ENCODE assay signal across 24 cellular contexts in the genomic region with DNA sequence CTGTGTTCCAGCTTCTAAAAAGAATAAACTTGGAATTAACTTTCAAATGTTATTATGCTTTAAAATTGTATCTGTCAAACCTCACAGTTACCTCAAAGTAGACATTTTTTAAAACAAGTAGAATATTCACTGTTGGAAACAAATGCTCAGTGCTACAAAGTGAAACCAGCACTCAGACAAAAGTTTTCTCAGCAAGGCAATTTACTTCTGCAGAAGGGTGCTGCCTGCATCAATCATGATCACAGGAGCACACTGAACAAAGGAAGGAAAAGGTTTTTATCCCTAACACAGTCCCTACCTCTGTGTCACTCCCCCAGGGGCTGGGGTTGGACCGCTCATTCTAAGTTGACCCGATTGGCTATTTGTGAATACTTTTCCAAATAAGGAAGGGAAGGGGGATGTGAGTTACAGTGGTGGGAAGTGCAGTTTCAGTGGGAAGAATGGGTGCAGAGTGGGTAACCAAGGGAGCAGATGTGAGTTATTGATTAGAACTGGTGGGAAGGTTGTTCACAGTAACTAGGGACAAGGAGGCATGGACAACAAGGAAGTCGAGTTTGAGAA.
"Had no signal": no experiment of that assay in that cellular context is flagged by ENCODE, and none has a peak within 500 bp of the region (broad histone marks: within the 10 kb centered on the region; RNA-seq: fewer than 3 reads in every experiment).

No MANE protein-coding gene starts in this region.

- ATAC-seq: activated CD8-positive, alpha-beta memory T cell treated with anti-CD3 and anti-CD28 coated beads, Interleukin-2, amount 10 ng/mL, durations not matched to agents 7 days and 5 days; T-helper 17 cell had no signal

- H3K27ac Mint-ChIP-seq: activated B cell treated with CpG ODN at 0.5 μM for 24 hours; activated CD4-positive, alpha-beta T cell treated with anti-CD3 and anti-CD28 coated beads, Interleukin-2, amount 10 ng/mL, durations not matched to agents 24 days and 14 days; activated CD8-positive, alpha-beta memory T cell treated with anti-CD3 and anti-CD28 coated beads, Interleukin-2, amount 10 ng/mL, durations not matched to agents 7 days and 5 days; activated naive CD4-positive, alpha-beta T cell treated with anti-CD3 and anti-CD28 coated beads, Interleukin-2, amount 50 U/mL, for 24 hours; activated T-cell treated with anti-CD3 and anti-CD28 coated beads, Interleukin-2, amount 50 U/mL, for 24 hours; activated T-helper 1 cell treated with anti-CD3 and anti-CD28 coated beads, Interleukin-12 subunit alpha, Interleukin-12 subunit beta, Interleukin-2, Interleukin-4 antibody, amounts not matched to agents 30 ng/mL and 10 ng/mL and 1 ng/mL, durations not matched to agents 14 hours and 24 hours and 36 hours; T-helper 17 cell had no signal

- H3K36me3 Mint-ChIP-seq: activated naive CD4-positive, alpha-beta T cell treated with anti-CD3 and anti-CD28 coated beads, Interleukin-2, amount 50 U/mL, for 24 hours had no signal

- H3K27me3 ChIP-seq: brain microvascular endothelial cell, cardiac muscle cell had no signal

- H3K4me3 ChIP-seq: cardiac muscle cell had no signal

- H3K27me3 Mint-ChIP-seq: activated CD4-positive, alpha-beta T cell treated with anti-CD3 and anti-CD28 coated beads, Interleukin-2, amount 10 ng/mL, durations not matched to agents 24 days and 14 days; activated naive CD4-positive, alpha-beta T cell treated with anti-CD3 and anti-CD28 coated beads, Interleukin-2, amount 50 U/mL, for 24 hours had no signal

- H3K36me3 ChIP-seq: brain microvascular endothelial cell, cardiac muscle cell had no signal

- H3K27ac ChIP-seq: brain microvascular endothelial cell, cardiac muscle cell had no signal

- DNase-seq: activated B cell treated with CpG ODN at 0.5 μM for 24 hours; activated CD4-positive, alpha-beta T cell treated with anti-CD3 and anti-CD28 coated beads for 1 hour; activated CD4-positive, alpha-beta T cell treated with anti-CD3 and anti-CD28 coated beads, Interleukin-2, amount 10 ng/mL, durations not matched to agents 24 days and 14 days; activated CD4-positive, alpha-beta T cell treated with anti-CD3 and anti-CD28 coated beads, Interleukin-2, amount 50 U/mL, for 48 hours; activated CD8-positive, alpha-beta memory T cell treated with anti-CD3 and anti-CD28 coated beads, Interleukin-2, amount 10 ng/mL, durations not matched to agents 7 days and 5 days; activated effector memory CD4-positive, alpha-beta T cell treated with Interleukin-2 at 50 U/mL for 16 hours; activated naive CD4-positive, alpha-beta T cell; activated T-cell treated with anti-CD3 and anti-CD28 coated beads, Interleukin-2, amount 50 U/mL, for 24 hours; amniotic stem cell; brain microvascular endothelial cell; Karpas-422; MM.1S; NCI-H1105; NCI-H1436; NCI-H1694 treated with DMSO at 0.1 percent for 48 hours; NCI-H2029 treated with DMSO at 0.1 percent for 48 hours; NCI-H446; NCI-H524; SIG-M5; T-helper 17 cell; T-helper 9 cell had no signal

- H3K4me3 Mint-ChIP-seq: activated B cell treated with CpG ODN at 0.5 μM for 24 hours; activated CD4-positive, alpha-beta T cell treated with anti-CD3 and anti-CD28 coated beads, Interleukin-2, amount 10 ng/mL, durations not matched to agents 24 days and 14 days; activated CD8-positive, alpha-beta memory T cell treated with anti-CD3 and anti-CD28 coated beads, Interleukin-2, amount 10 ng/mL, durations not matched to agents 7 days and 5 days; activated naive CD4-positive, alpha-beta T cell treated with anti-CD3 and anti-CD28 coated beads, Interleukin-2, amount 50 U/mL, for 24 hours; activated T-cell treated with anti-CD3 and anti-CD28 coated beads, Interleukin-2, amount 50 U/mL, for 24 hours; activated T-helper 1 cell treated with anti-CD3 and anti-CD28 coated beads, Interleukin-12 subunit alpha, Interleukin-12 subunit beta, Interleukin-2, Interleukin-4 antibody, amounts not matched to agents 30 ng/mL and 10 ng/mL and 1 ng/mL, durations not matched to agents 14 hours and 24 hours and 36 hours; T-helper 17 cell had no signal

- H3K4me1 Mint-ChIP-seq: activated B cell treated with CpG ODN at 0.5 μM for 24 hours; activated CD4-positive, alpha-beta T cell treated with anti-CD3 and anti-CD28 coated beads, Interleukin-2, amount 10 ng/mL, durations not matched to agents 24 days and 14 days; activated CD8-positive, alpha-beta memory T cell treated with anti-CD3 and anti-CD28 coated beads, Interleukin-2, amount 10 ng/mL, durations not matched to agents 7 days and 5 days; activated naive CD4-positive, alpha-beta T cell treated with anti-CD3 and anti-CD28 coated beads, Interleukin-2, amount 50 U/mL, for 24 hours had no signal
